Comparison of ENCODE assay signal across 11 cellular contexts in the genomic region with DNA sequence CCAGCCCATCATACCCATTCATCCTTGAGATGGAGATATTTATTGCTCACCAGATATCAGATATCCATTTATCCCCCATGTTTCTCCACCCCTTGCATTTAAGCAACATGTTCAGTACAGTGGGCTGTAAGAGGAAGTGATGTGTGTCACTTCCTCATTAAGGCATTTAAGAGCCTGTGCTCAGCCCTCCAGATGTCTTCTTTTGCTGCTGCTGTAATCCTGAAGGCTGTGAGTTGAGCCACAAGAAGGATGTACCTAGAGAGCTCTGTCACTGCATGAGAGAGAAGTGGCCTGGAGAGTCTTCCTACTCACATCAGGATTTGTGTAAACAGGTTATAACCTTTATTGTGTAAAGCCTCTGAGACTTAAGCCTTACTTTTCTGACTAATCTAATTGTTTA.
DNase-seq lines count a peak whose midpoint lies in the region; ATAC-seq, FAIRE-seq and TF ChIP-seq lines count a peak whose summit lies in the region.
"Had no signal": no experiment of that assay in that cellular context is flagged by ENCODE, and none has a peak within 500 bp of the region (broad histone marks: within the 10 kb centered on the region; RNA-seq: fewer than 3 reads in every experiment).

No MANE protein-coding gene starts in this region.

- H3K4me3 ChIP-seq in fibroblast of mammary gland (ENCODE audit: control insufficient read depth, low read depth, low read length) (no peak overlapping the region), Caco-2 (ENCODE audit: low read depth, low read length) (no peak overlapping the region)

- intact Hi-C loops in Caco-2 (cut with micrococcal nuclease; ENCODE audit: unreplicated experiment), result no loop called here

- H3K27me3 Mint-ChIP-seq in Caco-2 (ENCODE audit: insufficient read depth, unreplicated experiment), result no peaks in the 10 kb centered on the region

- ATAC-seq in HG02623 (IDR thresholded peaks at IDR 0.05; ENCODE audit: unreplicated experiment) (peak; percentile 82), GM18517 (IDR thresholded peaks at IDR 0.05; ENCODE audit: unreplicated experiment) (no peak)

- peaks cover 2% of the 10 kb centered on the region; the same call in 1 of the 2 replicates for H3K9me3 ChIP-seq in Caco-2

- H3K27ac Mint-ChIP-seq in Caco-2 (ENCODE audit: unreplicated experiment), result no peak overlapping the region

- no peak for FAIRE-seq in GM12892 (lab: Jason Lieb, UNC)
- FAIRE-seq: RCC 7860 had no signal

- no peaks in the 10 kb centered on the region for H3K36me3 Mint-ChIP-seq in Caco-2 (ENCODE audit: insufficient read depth, unreplicated experiment)

- peaks cover 24% of the 10 kb centered on the region for H3K9me3 Mint-ChIP-seq in Caco-2 (ENCODE audit: unreplicated experiment)

- no peaks in the 10 kb centered on the region for H3K36me3 ChIP-seq in Caco-2 (ENCODE audit: control insufficient read depth, insufficient read depth, low read length)

- H3K27me3 ChIP-seq in Caco-2 (replicated peaks; ENCODE audit: control insufficient read depth, insufficient read depth, low read length), result no peaks in the 10 kb centered on the region

- POLR2A ChIA-PET in Caco-2 (lab: Charles Lee), result no interaction called here

- CTCF ChIA-PET in Caco-2 (lab: Charles Lee), result no interaction called here

- H3K4me1 ChIP-seq in Caco-2, result peaks cover 13% of the 10 kb centered on the region

- no peak for TF ChIP-seq POLR2A in GM12892 (IDR thresholded peaks at IDR 0.05; ENCODE audit: low read depth, low read length)

- DNase-seq in GM12892 (ENCODE audit: insufficient read length), result peak; percentile 0
- peak; percentile 65 for DNase-seq in NCI-H2171 treated with DMSO at 0.1 percent for 48 hours (lab: John Stamatoyannopoulos, UW)
- peak; percentile 40 for DNase-seq in fibroblast of mammary gland (ENCODE audit: low read depth)
- DNase-seq in Caco-2, result no peak
- DNase-seq in GM10266 (ENCODE audit: extremely low spot score), result no peak
- DNase-seq in activated T-cell treated with anti-CD3 and anti-CD28 coated beads, Interleukin-2, amount 50 U/mL, for 1 hour, result no peak
- DNase-seq: DND-41, left cardiac atrium had no signal

- H3K4me1 Mint-ChIP-seq in Caco-2 (ENCODE audit: low read depth, unreplicated experiment), result peaks cover 8% of the 10 kb centered on the region

- no peak for TF ChIP-seq CTCF in fibroblast of mammary gland (conservative IDR thresholded peaks at IDR 0.05; ENCODE audit: control insufficient read depth, insufficient read depth, low read depth, low read length)
- TF ChIP-seq CTCF in Caco-2 (IDR thresholded peaks at IDR 0.05; ENCODE audit: insufficient read depth in 1 of 2, low read depth in 1 of 2, low read length in 1 of 2, severe bottlenecking in 1 of 2, unreplicated experiment in 1 of 2), result no peak
- no peak for TF ChIP-seq CTCF in GM10266 (IDR thresholded peaks at IDR 0.05; ENCODE audit: control insufficient read depth, insufficient read depth, low read depth, missing control alignments)

- H3K4me3 Mint-ChIP-seq in Caco-2 (ENCODE audit: unreplicated experiment), result no peak overlapping the region

- no TSS peak for BruUV-seq in Caco-2 (replicated peaks; lab: Mats Ljungman, UMichigan)

Comparison
In these comparisons a context has a peak if more than half of its experiments do, and no peak if none do; other contexts are left out.
1. DNase-seq: peak in GM12892 (single experiment), NCI-H2171 treated with DMSO at 0.1 percent for 48 hours (single experiment) and fibroblast of mammary gland (single experiment); none in Caco-2 (0 of 2), GM10266 (single experiment) and activated T-cell treated with anti-CD3 and anti-CD28 coated beads, Interleukin-2, amount 50 U/mL, for 1 hour (single experiment).